ENCODE assay signal across 9 cellular contexts in genomic region chr4:83110970-83111369, GRCh38. TPM values are rescaled to one million over a fixed set of nuclear protein-coding genes. Genes with fewer than 3 reads are reported as not detected.
A peak's percentile ranks its signal among the peaks of the same experiment; 100 is the strongest.
DNase-seq lines count a peak whose midpoint lies in the region; ATAC-seq and TF ChIP-seq lines count a peak whose summit lies in the region.
"Had no signal": no experiment of that assay in that cellular context is flagged by ENCODE, and none has a peak within 500 bp of the region (broad histone marks: within the 10 kb centered on the region; RNA-seq: fewer than 3 reads in every experiment).

No MANE protein-coding gene starts in this region.

- H3K36me3 Mint-ChIP-seq in activated naive CD4-positive, alpha-beta T cell treated with anti-CD3 and anti-CD28 coated beads, Interleukin-2, amount 10 ng/mL, durations not matched to agents 7 days and 5 days, result peaks cover 68% of the 10 kb centered on the region
- peaks cover 39% of the 10 kb centered on the region for H3K36me3 Mint-ChIP-seq in activated B cell treated with CpG ODN at 0.5 μM for 24 hours (ENCODE audit: low read depth)

- H3K4me1 Mint-ChIP-seq in activated naive CD4-positive, alpha-beta T cell treated with anti-CD3 and anti-CD28 coated beads, Interleukin-2, amount 10 ng/mL, durations not matched to agents 7 days and 5 days, result peaks cover 46% of the 10 kb centered on the region
- H3K4me1 Mint-ChIP-seq in activated B cell treated with CpG ODN at 0.5 μM for 24 hours, result peaks cover 70% of the 10 kb centered on the region

- H3K9me3 Mint-ChIP-seq in activated naive CD4-positive, alpha-beta T cell treated with anti-CD3 and anti-CD28 coated beads, Interleukin-2, amount 10 ng/mL, durations not matched to agents 7 days and 5 days, result no peaks in the 10 kb centered on the region
- H3K9me3 Mint-ChIP-seq in activated B cell treated with CpG ODN at 0.5 μM for 24 hours, result no peaks in the 10 kb centered on the region

- H3K4me1 ChIP-seq in left lung, result peaks cover 0 to 52% of the 10 kb centered on the region in 2 donors
- H3K4me1 ChIP-seq in upper lobe of left lung, result peaks cover 4 to 23% (median 13%) of the 10 kb centered on the region in 4 donors

- no peak for TF ChIP-seq EP300 in upper lobe of left lung (IDR thresholded peaks at IDR 0.05)

- TF ChIP-seq POLR2A in upper lobe of left lung (IDR thresholded peaks at IDR 0.05), result no peak

- peak overlapping the region in 1 of 2 donors; percentile 61 for H3K4me3 ChIP-seq in left lung
- H3K4me3 ChIP-seq in upper lobe of left lung, result peak overlapping the region in 2 of 4 donors; percentile 59 to 66

- 72 to 77% methylated on average over 4 of the region's 4 CpGs for WGBS in upper lobe of left lung, 2 donors

- H3K4me3 Mint-ChIP-seq in activated naive CD4-positive, alpha-beta T cell treated with anti-CD3 and anti-CD28 coated beads, Interleukin-2, amount 10 ng/mL, durations not matched to agents 7 days and 5 days, result peak overlapping the region; percentile 93
- peak overlapping the region; percentile 94 for H3K4me3 Mint-ChIP-seq in activated B cell treated with CpG ODN at 0.5 μM for 24 hours

- no peak for ATAC-seq in activated B cell treated with CpG ODN at 0.5 μM for 24 hours (ENCODE audit: low read depth)
- ATAC-seq in left lung, result no peak
- ATAC-seq in upper lobe of left lung (ENCODE audit: low FRiP score in 2 of 2), result no peak
- no peak for ATAC-seq in HG03439 (IDR thresholded peaks at IDR 0.05; ENCODE audit: unreplicated experiment)
- ATAC-seq in GM19463 (IDR thresholded peaks at IDR 0.05; ENCODE audit: unreplicated experiment), result no peak
- ATAC-seq in GM19328 (IDR thresholded peaks at IDR 0.05; ENCODE audit: unreplicated experiment), result no peak

- no peaks in the 10 kb centered on the region for H3K9me3 ChIP-seq in left lung
- H3K9me3 ChIP-seq in upper lobe of left lung, result no peaks in the 10 kb centered on the region
- H3K9me3 ChIP-seq: BE2C had no signal

- H3K27ac Mint-ChIP-seq in activated naive CD4-positive, alpha-beta T cell treated with anti-CD3 and anti-CD28 coated beads, Interleukin-2, amount 10 ng/mL, durations not matched to agents 7 days and 5 days, result peak overlapping the region; percentile 95
- H3K27ac Mint-ChIP-seq in activated B cell treated with CpG ODN at 0.5 μM for 24 hours, result peak overlapping the region; percentile 99

- H3K27ac ChIP-seq in left lung (peak overlapping the region; percentile 76 to 96), upper lobe of left lung (peak overlapping the region; percentile 78 to 89 (median 84))

- intact Hi-C loops in activated B cell treated with CpG ODN at 0.5 μM for 24 hours (cut with micrococcal nuclease) (loop anchor here (1.0 to 10.0 kb wide), 10 partner anchors 34 to 1616 kb away; partner anchors contain the start of genes COPS4 and THAP9), left lung (cut with DNase I) (no loop called here)

- POLR2A ChIA-PET in activated B cell treated with CpG ODN at 0.5 μM for 24 hours (lab: Charles Lee), result interaction anchor here (1.0 to 8.3 kb wide), 28 partner anchors 12 to 737 kb away, joined by 3 to 127 read pairs (median 9); partner anchors contain the start of genes COPS4, COQ2 and HNRNPD

- H3K27me3 Mint-ChIP-seq in activated naive CD4-positive, alpha-beta T cell treated with anti-CD3 and anti-CD28 coated beads, Interleukin-2, amount 10 ng/mL, durations not matched to agents 7 days and 5 days, result no peaks in the 10 kb centered on the region
- H3K27me3 Mint-ChIP-seq in activated B cell treated with CpG ODN at 0.5 μM for 24 hours, result no peaks in the 10 kb centered on the region

- H3K27me3 ChIP-seq in left lung (peaks cover 0 to 9% of the 10 kb centered on the region in 2 donors), upper lobe of left lung (no peaks in the 10 kb centered on the region)
- H3K27me3 ChIP-seq: BE2C had no signal

- H3K36me3 ChIP-seq in left lung, result no peaks in the 10 kb centered on the region
- H3K36me3 ChIP-seq in upper lobe of left lung, result no peaks in the 10 kb centered on the region
- H3K36me3 ChIP-seq: BE2C had no signal

- no peak for TF ChIP-seq CTCF in activated B cell treated with CpG ODN at 0.5 μM for 24 hours (IDR thresholded peaks at IDR 0.05)
- TF ChIP-seq CTCF in left lung (IDR thresholded peaks at IDR 0.05), result no peak
- no peak for TF ChIP-seq CTCF in upper lobe of left lung (IDR thresholded peaks at IDR 0.05)

- DNase-seq in activated naive CD4-positive, alpha-beta T cell treated with anti-CD3 and anti-CD28 coated beads, Interleukin-2, amount 10 ng/mL, durations not matched to agents 7 days and 5 days, result no peak
- no peak for DNase-seq in activated naive CD4-positive, alpha-beta T cell treated with Interleukin-2 at 50 U/mL for 16 hours
- DNase-seq in activated B cell treated with CpG ODN at 0.5 μM for 24 hours (no peak), left lung (no peak), upper lobe of left lung (no peak)

- CTCF ChIA-PET in activated naive CD4-positive, alpha-beta T cell treated with anti-CD3 and anti-CD28 coated beads, Interleukin-2, amount 10 ng/mL, durations not matched to agents 7 days and 5 days (lab: Charles Lee), result interaction anchor here (1.0 to 7.7 kb wide), 12 partner anchors 10 to 173 kb away, joined by 3 to 70 read pairs (median 6); partner anchors contain the start of genes COPS4 and COQ2
- CTCF ChIA-PET in activated B cell treated with CpG ODN at 0.5 μM for 24 hours (lab: Charles Lee), result interaction anchor here (0.9 to 5.3 kb wide), 21 partner anchors 17 to 173 kb away, joined by 3 to 38 read pairs (median 7); partner anchors contain the start of gene COQ2

RNA-seq across cellular contexts. Expression of gene PLAC8, which starts 3.6 kb away (rescaled TPM):
- total RNA-seq in activated B cell treated with CpG ODN at 0.5 μM for 24 hours (142 and 153 TPM in 2 replicates), left lung (10 to 100 TPM; 20.1 to 48.7 TPM), upper lobe of left lung (100 to 1,000 TPM in 1 of 6 donors, 10 to 100 TPM in 5; 28.3 to 184 (median 81.2) TPM)
